Comparison of ENCODE assay signal across 10 cellular contexts in the genomic region with DNA sequence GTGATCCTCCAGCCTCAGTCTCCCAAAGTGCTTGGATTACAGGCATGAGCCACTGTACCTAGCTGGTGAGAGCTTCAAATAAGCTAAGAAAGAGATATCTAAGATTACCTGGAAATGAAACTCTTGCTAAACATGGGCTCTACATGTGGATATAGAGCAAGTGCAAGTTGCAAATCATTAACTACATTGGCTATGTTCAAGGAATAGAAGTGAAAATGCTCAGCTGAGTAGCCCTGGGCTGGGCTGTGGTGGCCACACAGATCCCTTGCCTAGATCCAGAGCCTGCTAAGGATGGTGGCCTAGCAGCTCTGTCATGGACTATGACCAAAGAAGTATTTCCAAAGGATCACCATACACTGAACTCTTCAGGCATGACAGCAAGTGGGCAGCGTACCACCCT.
"Had no signal": no experiment of that assay in that cellular context is flagged by ENCODE, and none has a peak within 500 bp of the region (broad histone marks: within the 10 kb centered on the region; RNA-seq: fewer than 3 reads in every experiment).

No MANE protein-coding gene starts in this region.

- H3K9me3 Mint-ChIP-seq: HFFc6 had no signal

- ATAC-seq: HCT116 had no signal

- H3K4me1 Mint-ChIP-seq: IgD-negative memory B cell had no signal

- H3K27ac ChIP-seq: GM23248, HL-60, KMS-11 had no signal

- H3K4me3 Mint-ChIP-seq: HFFc6 had no signal

- H3K9me3 ChIP-seq: HAP-1 had no signal

- H3K4me3 ChIP-seq: GM23248, HAP-1 had no signal

- H3K36me3 ChIP-seq: HAP-1 had no signal

- DNase-seq: GM23248, GOT3, H7, HFFc6, KBM-7 had no signal

- H3K27ac Mint-ChIP-seq: HFFc6, IgD-negative memory B cell had no signal
